8 cellular contexts compared by ENCODE assay signal in the genomic region with DNA sequence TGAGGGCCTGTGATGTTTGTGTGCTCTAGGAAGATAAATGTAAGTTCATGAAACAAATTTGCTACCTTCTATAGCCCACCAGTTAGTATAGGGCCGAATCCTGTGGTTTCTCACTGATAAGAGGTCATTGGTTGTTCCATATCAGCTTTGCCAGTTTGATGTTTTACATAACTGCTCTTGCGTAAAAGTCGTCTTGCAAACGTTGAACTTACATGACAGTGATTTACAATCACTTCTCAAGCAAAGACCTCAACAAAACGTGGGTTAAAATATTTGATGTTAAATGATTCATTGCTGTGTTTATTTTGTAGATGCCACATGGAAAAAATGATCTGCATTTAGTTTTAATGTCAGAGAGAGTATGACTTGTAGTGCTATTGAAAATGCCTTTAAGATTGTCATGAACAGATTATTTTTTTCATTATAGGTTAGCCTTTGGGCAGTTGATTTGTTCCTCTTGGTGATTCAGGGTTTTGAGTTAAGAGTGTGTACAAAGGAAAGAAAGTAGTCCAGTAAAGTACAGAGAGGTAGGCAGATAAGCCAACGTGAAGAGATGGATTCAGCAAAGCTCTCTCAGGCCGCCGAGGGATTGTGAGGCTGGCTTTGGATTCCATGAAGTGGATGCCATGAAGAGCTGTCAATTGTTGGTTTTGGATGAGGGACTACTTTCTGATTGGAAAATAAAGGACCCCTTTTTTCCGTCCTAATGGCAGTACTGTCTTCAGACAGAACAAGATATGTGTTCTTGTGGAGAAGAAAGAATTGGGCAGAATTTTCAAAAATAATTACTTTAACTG. TPM values are rescaled to one million over a fixed set of nuclear protein-coding genes. Genes with fewer than 3 reads are reported as not detected.
DNase-seq lines count a peak whose midpoint lies in the region; ATAC-seq, FAIRE-seq and TF ChIP-seq lines count a peak whose summit lies in the region.

No MANE protein-coding gene starts in this region.

- H3K4me3 ChIP-seq in cardiac muscle cell (peak overlapping the region; percentile 71), keratinocyte (ENCODE audit: control insufficient read depth in 2 of 3, extremely low read depth in 1 of 3, insufficient read depth in 2 of 3, low read depth in 1 of 3, low read length in 3 of 3) (peak overlapping the region; percentile 82 to 92 (median 89)), suprapubic skin (peak overlapping the region; percentile 80)

- peaks cover 52% of the 10 kb centered on the region for H3K4me1 Mint-ChIP-seq in activated T-helper 2 cell treated with anti-CD3 and anti-CD28 coated beads, Interferon-gamma antibody, Interleukin-2, Interleukin-4, amounts not matched to agents 10 μg/mL and 5 μg/mL and 100 μg/mL, durations not matched to agents 14 hours and 24 hours and 36 hours (ENCODE audit: low read depth)

- no peaks in the 10 kb centered on the region for H3K9me1 ChIP-seq in keratinocyte (ENCODE audit: control insufficient read depth, extremely low read depth, insufficient read depth, low read length)

- H3K9me3 ChIP-seq in cardiac muscle cell (ENCODE audit: low read depth) (no peaks in the 10 kb centered on the region), keratinocyte (ENCODE audit: control insufficient read depth, low read depth, low read length) (no peaks in the 10 kb centered on the region), suprapubic skin (no peaks in the 10 kb centered on the region)

- no peaks in the 10 kb centered on the region for H3K27me3 ChIP-seq in cardiac muscle cell
- no peaks in the 10 kb centered on the region for H3K27me3 ChIP-seq in keratinocyte (ENCODE audit: control insufficient read depth, extremely low read depth, insufficient read depth, low read length)
- no peaks in the 10 kb centered on the region for H3K27me3 ChIP-seq in suprapubic skin

- TF ChIP-seq EP300 in suprapubic skin (IDR thresholded peaks at IDR 0.05) = no peak

- peaks cover 43% of the 10 kb centered on the region for H4K20me1 ChIP-seq in keratinocyte (ENCODE audit: control insufficient read depth, extremely low read depth, insufficient read depth, low read length)

- ATAC-seq in left ventricle myocardium superior (no peak), HG02763 (IDR thresholded peaks at IDR 0.05; ENCODE audit: unreplicated experiment) (no peak), HG03342 (IDR thresholded peaks at IDR 0.05; ENCODE audit: unreplicated experiment) (no peak)

- peak overlapping the region; percentile 86 for H3K4me3 Mint-ChIP-seq in activated T-helper 2 cell treated with anti-CD3 and anti-CD28 coated beads, Interferon-gamma antibody, Interleukin-2, Interleukin-4, amounts not matched to agents 10 μg/mL and 5 μg/mL and 100 μg/mL, durations not matched to agents 14 hours and 24 hours and 36 hours (ENCODE audit: low read depth)

- H3K27ac Mint-ChIP-seq in activated T-helper 2 cell treated with anti-CD3 and anti-CD28 coated beads, Interferon-gamma antibody, Interleukin-2, Interleukin-4, amounts not matched to agents 10 μg/mL and 5 μg/mL and 100 μg/mL, durations not matched to agents 14 hours and 24 hours and 36 hours = peak overlapping the region; percentile 84

- H3K9me3 Mint-ChIP-seq in activated T-helper 2 cell treated with anti-CD3 and anti-CD28 coated beads, Interferon-gamma antibody, Interleukin-2, Interleukin-4, amounts not matched to agents 10 μg/mL and 5 μg/mL and 100 μg/mL, durations not matched to agents 14 hours and 24 hours and 36 hours = no peaks in the 10 kb centered on the region

- H3K36me3 Mint-ChIP-seq in activated T-helper 2 cell treated with anti-CD3 and anti-CD28 coated beads, Interferon-gamma antibody, Interleukin-2, Interleukin-4, amounts not matched to agents 10 μg/mL and 5 μg/mL and 100 μg/mL, durations not matched to agents 14 hours and 24 hours and 36 hours (ENCODE audit: low read depth) = peaks cover 90% of the 10 kb centered on the region

- dilution Hi-C loops in keratinocyte (cut with MboI; ENCODE audit: extremely low pct_ligation_motif_present, low sequenced_read_pairs) = no loop called here

- no peak for FAIRE-seq in keratinocyte (lab: Jason Lieb, UNC)

- peaks cover 92% of the 10 kb centered on the region for H3K79me2 ChIP-seq in keratinocyte (ENCODE audit: control insufficient read depth, insufficient read depth, low read length)

- H2AFZ ChIP-seq in keratinocyte (ENCODE audit: control insufficient read depth, low read length) = no peak overlapping the region

- 19% methylated on average over 9 of the region's 9 CpGs for WGBS in suprapubic skin

- H3K4me1 ChIP-seq in cardiac muscle cell (ENCODE audit: low read depth) = peaks cover 25% of the 10 kb centered on the region
- H3K4me1 ChIP-seq in keratinocyte (ENCODE audit: control insufficient read depth, extremely low read depth, insufficient read depth, low read length) = peaks cover 23% of the 10 kb centered on the region
- peaks cover 71% of the 10 kb centered on the region for H3K4me1 ChIP-seq in suprapubic skin

- H3K27me3 Mint-ChIP-seq in activated T-helper 2 cell treated with anti-CD3 and anti-CD28 coated beads, Interferon-gamma antibody, Interleukin-2, Interleukin-4, amounts not matched to agents 10 μg/mL and 5 μg/mL and 100 μg/mL, durations not matched to agents 14 hours and 24 hours and 36 hours (ENCODE audit: low read depth) = no peaks in the 10 kb centered on the region

- H3K36me3 ChIP-seq in cardiac muscle cell (peaks cover 33% of the 10 kb centered on the region), keratinocyte (ENCODE audit: control insufficient read depth in 2 of 2, extremely low read depth in 1 of 2, insufficient read depth in 2 of 2, low read length in 2 of 2) (peaks cover 17 to 35% of the 10 kb centered on the region in 2 experiments), suprapubic skin (peaks cover 34% of the 10 kb centered on the region)

- intact Hi-C loops in left ventricle myocardium superior (cut with micrococcal nuclease) = no loop called here
- intact Hi-C loops in activated T-helper 2 cell treated with anti-CD3 and anti-CD28 coated beads, Interferon-gamma antibody, Interleukin-2, Interleukin-4, amounts not matched to agents 10 μg/mL and 5 μg/mL and 100 μg/mL, durations not matched to agents 14 hours and 24 hours and 36 hours (cut with micrococcal nuclease) = loop anchor here (5.0 kb wide), 1 partner anchor 42 kb away; no protein-coding TSS in a partner anchor

- peak overlapping the region; percentile 83 for H3K4me2 ChIP-seq in keratinocyte (ENCODE audit: control insufficient read depth, extremely low read depth, insufficient read depth, low read depth, low read length)

- peak in 1 of 2 donors; percentile 45 for DNase-seq in cardiac muscle cell (ENCODE audit: low read depth in 1 of 2, low spot score in 1 of 2)
- no peak for DNase-seq in left ventricle myocardium superior
- no peak for DNase-seq in activated T-helper 2 cell treated with anti-CD3 and anti-CD28 coated beads, Interferon-gamma antibody, Interleukin-2, Interleukin-4, amounts not matched to agents 10 μg/mL and 5 μg/mL and 100 μg/mL, durations not matched to agents 14 hours and 24 hours and 36 hours (ENCODE audit: low spot score)
- no peak for DNase-seq in keratinocyte (ENCODE audit: low read depth, low spot score)
- DNase-seq in suprapubic skin (ENCODE audit: low spot score in 2 of 2) = no peak
- no peak for DNase-seq in DMS153 treated with DMSO at 0.1 percent for 48 hours (lab: John Stamatoyannopoulos, UW; ENCODE audit: unreplicated experiment)

- H3K27ac ChIP-seq in cardiac muscle cell = no peak overlapping the region
- H3K27ac ChIP-seq in keratinocyte (ENCODE audit: control insufficient read depth, insufficient read depth, low read length) = no peak overlapping the region
- H3K27ac ChIP-seq in suprapubic skin = no peak overlapping the region

- TF ChIP-seq CTCF in cardiac muscle cell (IDR thresholded peaks at IDR 0.05; ENCODE audit: low read depth, low read length) = no peak
- TF ChIP-seq CTCF in keratinocyte (optimal IDR thresholded peaks at IDR 0.05 in 1 of 3, IDR thresholded peaks at IDR 0.05 in 1 of 3, conservative IDR thresholded peaks at IDR 0.05 in 1 of 3; ENCODE audit: extremely low read depth in 1 of 3, insufficient read depth in 2 of 3, low read length in 3 of 3) = no peak
- TF ChIP-seq CTCF in suprapubic skin (IDR thresholded peaks at IDR 0.05) = no peak

- peak overlapping the region; percentile 100 for H3K9ac ChIP-seq in keratinocyte (ENCODE audit: control insufficient read depth, extremely low read depth, insufficient read depth, low read length)

- TF ChIP-seq POLR2A in suprapubic skin (IDR thresholded peaks at IDR 0.05) = no peak

RNA-seq across cellular contexts. Expression of a gene that starts 2.6 kb away (rescaled TPM):
- 233 and 266 TPM in 2 replicates for total RNA-seq in cardiac muscle cell
- 328 and 349 TPM in 2 replicates for polyA plus RNA-seq in cardiac muscle cell
- 121 TPM for total RNA-seq in left ventricle myocardium superior
- 425 and 436 TPM in 2 replicates for total RNA-seq in activated T-helper 2 cell treated with anti-CD3 and anti-CD28 coated beads, Interferon-gamma antibody, Interleukin-2, Interleukin-4, amounts not matched to agents 10 μg/mL and 5 μg/mL and 100 μg/mL, durations not matched to agents 14 hours and 24 hours and 36 hours
- 245 to 280 TPM (median 257 TPM) in 3 replicates for polyA plus RNA-seq in keratinocyte
- polyA plus RNA-seq in keratinocyte (2011; ENCODE audit: low read depth) = 108 TPM
- polyA plus RNA-seq in keratinocyte (2011; cell fraction: cytosol; rRNA removed) = 146 and 159 TPM in 2 replicates
- 475 and 506 TPM in 2 replicates for polyA plus RNA-seq in keratinocyte (2011; cell fraction: nucleus; rRNA removed)
- polyA plus RNA-seq in keratinocyte (2012; ENCODE audit: low replicate concordance) = 97.0 and 325 TPM in 2 replicates
- 384 to 460 TPM (median 413 TPM) in 3 replicates for polyA minus RNA-seq in keratinocyte
- 154 TPM for polyA minus RNA-seq in keratinocyte (2011; cell fraction: cytosol; rRNA and poly(A)+ RNA removed)
- 92.0 and 156 TPM in 2 replicates for polyA minus RNA-seq in keratinocyte (2011; cell fraction: nucleus; rRNA and poly(A)+ RNA removed)
- total RNA-seq in suprapubic skin = 100 to 1,000 TPM; 132 to 308 (median 170) TPM

RNA-seq across cellular contexts. Expression of a gene that starts 2.9 kb away (rescaled TPM):
- total RNA-seq in cardiac muscle cell (88.6 and 102 TPM in 2 replicates), left ventricle myocardium superior (16.6 TPM), suprapubic skin (10 to 100 TPM; 10.1 to 22.7 (median 17.2) TPM)
- polyA plus RNA-seq in cardiac muscle cell (80.4 and 83.7 TPM in 2 replicates), keratinocyte (10.3 to 16.2 TPM (median 10.9 TPM) in 3 replicates)
- total RNA-seq in activated T-helper 2 cell treated with anti-CD3 and anti-CD28 coated beads, Interferon-gamma antibody, Interleukin-2, Interleukin-4, amounts not matched to agents 10 μg/mL and 5 μg/mL and 100 μg/mL, durations not matched to agents 14 hours and 24 hours and 36 hours = 46.0 and 48.0 TPM in 2 replicates
- 3.2 TPM for polyA plus RNA-seq in keratinocyte (2011; ENCODE audit: low read depth)
- polyA plus RNA-seq in keratinocyte (2011; cell fraction: cytosol; rRNA removed) = 5.2 and 13.8 TPM in 2 replicates
- 25.4 and 32.0 TPM in 2 replicates for polyA plus RNA-seq in keratinocyte (2011; cell fraction: nucleus; rRNA removed)
- polyA plus RNA-seq in keratinocyte (2012; ENCODE audit: low replicate concordance) = 7.8 and 14.2 TPM in 2 replicates
- 3.8 to 8.6 TPM (median 5.8 TPM) in 3 replicates for polyA minus RNA-seq in keratinocyte
- 13.6 TPM for polyA minus RNA-seq in keratinocyte (2011; cell fraction: cytosol; rRNA and poly(A)+ RNA removed)
- 10.2 and 12.6 TPM in 2 replicates for polyA minus RNA-seq in keratinocyte (2011; cell fraction: nucleus; rRNA and poly(A)+ RNA removed)

RNA-seq across cellular contexts. Expression of a gene that starts 35.8 kb away (rescaled TPM):
- 14.3 and 17.3 TPM in 2 replicates for total RNA-seq in cardiac muscle cell
- 21.0 and 25.0 TPM in 2 replicates for polyA plus RNA-seq in cardiac muscle cell
- 23.2 TPM for total RNA-seq in left ventricle myocardium superior
- total RNA-seq in activated T-helper 2 cell treated with anti-CD3 and anti-CD28 coated beads, Interferon-gamma antibody, Interleukin-2, Interleukin-4, amounts not matched to agents 10 μg/mL and 5 μg/mL and 100 μg/mL, durations not matched to agents 14 hours and 24 hours and 36 hours = 3.0 and 3.4 TPM in 2 replicates
- polyA plus RNA-seq in keratinocyte = 11.3 to 21.1 TPM (median 12.2 TPM) in 3 replicates
- 1.6 TPM for polyA plus RNA-seq in keratinocyte (2011; ENCODE audit: low read depth)
- polyA plus RNA-seq in keratinocyte (2011; cell fraction: cytosol; rRNA removed) = 7.8 and 24.6 TPM in 2 replicates
- 16.5 and 25.9 TPM in 2 replicates for polyA plus RNA-seq in keratinocyte (2011; cell fraction: nucleus; rRNA removed)
- 9.8 and 36.4 TPM in 2 replicates for polyA plus RNA-seq in keratinocyte (2012; ENCODE audit: low replicate concordance)
- 6.2 to 25.9 TPM (median 9.1 TPM) in 3 replicates for polyA minus RNA-seq in keratinocyte
- 42.2 TPM for polyA minus RNA-seq in keratinocyte (2011; cell fraction: cytosol; rRNA and poly(A)+ RNA removed)
- polyA minus RNA-seq in keratinocyte (2011; cell fraction: nucleus; rRNA and poly(A)+ RNA removed) = 13.7 and 15.8 TPM in 2 replicates
- total RNA-seq in suprapubic skin = 10 to 100 TPM; 49.0 to 94.8 (median 85.4) TPM

RNA-seq across cellular contexts. Expression of a gene that starts 44.8 kb away (rescaled TPM):
- total RNA-seq in cardiac muscle cell = 3.6 and 4.1 TPM in 2 replicates
- polyA plus RNA-seq in cardiac muscle cell = 1.2 and 3.5 TPM in 2 replicates
- total RNA-seq in left ventricle myocardium superior = 1.2 TPM
- 0.46 and 0.52 TPM in 2 replicates for total RNA-seq in activated T-helper 2 cell treated with anti-CD3 and anti-CD28 coated beads, Interferon-gamma antibody, Interleukin-2, Interleukin-4, amounts not matched to agents 10 μg/mL and 5 μg/mL and 100 μg/mL, durations not matched to agents 14 hours and 24 hours and 36 hours
- 0.07 to 0.09 TPM in 2 of 3 replicates, not detected in the other for polyA plus RNA-seq in keratinocyte
- polyA plus RNA-seq in keratinocyte (2011; ENCODE audit: low read depth) = not detected
- not detected in 2 replicates for polyA plus RNA-seq in keratinocyte (2011; cell fraction: cytosol; rRNA removed)
- polyA plus RNA-seq in keratinocyte (2011; cell fraction: nucleus; rRNA removed) = 0.78 and 0.89 TPM in 2 replicates
- 0.25 TPM in 1 of 2 replicates, not detected in the other for polyA plus RNA-seq in keratinocyte (2012; ENCODE audit: low replicate concordance)
- 0.43 TPM in 1 of 3 replicates, not detected in the others for polyA minus RNA-seq in keratinocyte
- not detected for polyA minus RNA-seq in keratinocyte (2011; cell fraction: cytosol; rRNA and poly(A)+ RNA removed)
- 0.42 TPM in 1 of 2 replicates, not detected in the other for polyA minus RNA-seq in keratinocyte (2011; cell fraction: nucleus; rRNA and poly(A)+ RNA removed)
- total RNA-seq in suprapubic skin = 1 to 10 TPM in 2 of 4 donors, under 1 TPM in 2; 0.34 to 1.7 (median 0.95) TPM
